8 cellular contexts compared by ENCODE assay signal in genomic region chr17:72118588-72119279, GRCh38. TPM values are rescaled to one million over a fixed set of nuclear protein-coding genes. Genes with fewer than 3 reads are reported as not detected.
DNase-seq lines count a peak whose midpoint lies in the region; ATAC-seq and TF ChIP-seq lines count a peak whose summit lies in the region.

No MANE protein-coding gene starts in this region.

- intact Hi-C loops in left ventricle myocardium inferior (cut with micrococcal nuclease), result loop anchor here (10.0 kb wide), 1 partner anchor 644 kb away; no protein-coding TSS in a partner anchor

- H3K27ac ChIP-seq in left ventricle myocardium inferior (replicated peaks), result peak overlapping the region; percentile 85

- H3K36me3 ChIP-seq in left ventricle myocardium inferior, result peaks cover 2% of the 10 kb centered on the region

- peaks cover 94% of the 10 kb centered on the region for H3K27me3 ChIP-seq in left ventricle myocardium inferior (ENCODE audit: low read depth)

- peaks cover 67% of the 10 kb centered on the region for H3K4me1 ChIP-seq in left ventricle myocardium inferior

- no peaks in the 10 kb centered on the region for H3K9me3 ChIP-seq in left ventricle myocardium inferior (replicated peaks)

- DNase-seq in AML-193 (lab: John Stamatoyannopoulos, UW), result peak; percentile 15 to 27
- DNase-seq in NCI-H2196 (lab: John Stamatoyannopoulos, UW; ENCODE audit: unreplicated experiment), result peak; percentile 70
- DNase-seq in amygdala (lab: John Stamatoyannopoulos, UW), result peak in 50 of 56 donors; percentile 19 to 85 (median 68)
- DNase-seq in left ventricle myocardium inferior, result peak; percentile 52
- peak; percentile 2 for DNase-seq in pulmonary artery endothelial cell (ENCODE audit: low read depth, low spot score)

- TF ChIP-seq CTCF in GM12872 (IDR thresholded peaks at IDR 0.05; ENCODE audit: insufficient read depth, low read depth, low read length), result peak; percentile 81
- peak; percentile 90 for TF ChIP-seq CTCF in left ventricle myocardium inferior (IDR thresholded peaks at IDR 0.05; ENCODE audit: borderline replicate concordance)

- H3K4me3 ChIP-seq in left ventricle myocardium inferior, result peak overlapping the region; percentile 81

- ATAC-seq in GM18861 (IDR thresholded peaks at IDR 0.05; ENCODE audit: unreplicated experiment) (no peak), HG02571 (IDR thresholded peaks at IDR 0.05; ENCODE audit: unreplicated experiment) (no peak)

RNA-seq across cellular contexts. Expression of gene SOX9, which starts 2.1 kb away (rescaled TPM):
- total RNA-seq in left ventricle myocardium inferior, result 15.0 TPM
- not detected in 2 replicates for total RNA-seq in pulmonary artery endothelial cell

Comparison
In these comparisons a context has a peak if more than half of its experiments do, and no peak if none do; other contexts are left out.
1. DNase-seq: peak in every context shown above with its lines; median percentile 70 in NCI-H2196; 68 in amygdala; 52 in left ventricle myocardium inferior; 21 in AML-193; 2 in pulmonary artery endothelial cell.
2. RNA of gene SOX9, which starts 2.1 kb away (total RNA-seq): 15.0 TPM in left ventricle myocardium inferior (single experiment); not detected in pulmonary artery endothelial cell; every median in the first group is over 10 times any median in the second.